ENCODE assay signal across 10 cellular contexts in the genomic region with DNA sequence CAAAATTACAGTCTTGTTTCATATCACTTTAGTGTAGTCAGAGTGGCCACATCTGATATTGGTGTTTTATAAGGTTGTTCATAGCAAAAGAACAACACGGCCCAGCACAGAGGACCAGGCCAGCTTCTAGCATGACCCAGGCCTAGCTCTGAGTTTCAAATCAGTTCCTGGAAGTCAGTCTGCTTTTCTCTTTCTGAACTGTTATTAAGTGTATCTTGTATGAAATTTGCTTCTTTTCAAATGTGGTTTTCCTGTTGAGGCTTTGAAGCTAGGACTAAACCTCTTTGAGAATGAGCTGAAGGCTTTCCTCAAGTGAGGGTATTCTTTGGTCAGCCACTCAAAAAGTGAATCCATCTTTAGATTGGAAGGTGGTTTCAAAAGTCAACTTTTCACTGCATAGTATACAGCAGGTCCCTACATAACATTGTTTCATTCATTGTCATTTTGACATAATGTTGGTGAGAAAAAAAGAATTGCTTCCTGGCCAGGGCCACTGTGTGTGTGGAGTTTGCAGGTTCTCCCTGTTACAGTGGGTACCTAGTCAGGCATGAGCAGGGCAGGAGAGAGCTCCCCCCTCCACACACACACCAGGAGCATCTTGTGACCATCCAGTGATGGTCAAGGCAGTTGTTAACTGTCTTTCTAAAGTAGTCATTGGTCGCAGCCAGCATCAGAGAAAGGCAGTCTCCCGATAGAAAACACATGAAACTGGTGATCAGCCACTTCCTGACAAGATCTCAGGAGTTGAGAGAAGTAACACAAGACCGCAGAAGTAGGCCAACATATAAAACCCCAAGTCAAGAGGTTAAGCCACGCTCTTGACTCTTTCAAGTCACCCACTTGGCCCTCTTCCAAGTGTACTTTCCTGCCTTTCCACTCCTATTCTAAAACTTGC. TPM values are rescaled to one million over a fixed set of nuclear protein-coding genes. Genes with fewer than 3 reads are reported as not detected.
A peak's percentile ranks its signal among the peaks of the same experiment; 100 is the strongest.
DNase-seq lines count a peak whose midpoint lies in the region; ATAC-seq and TF ChIP-seq lines count a peak whose summit lies in the region.
"Had no signal": no experiment of that assay in that cellular context is flagged by ENCODE, and none has a peak within 500 bp of the region (broad histone marks: within the 10 kb centered on the region; RNA-seq: fewer than 3 reads in every experiment).

No MANE protein-coding gene starts in this region.

- DNase-seq in CD4-positive, alpha-beta T cell: peak in 9 of 10 experiments; percentile 10 to 51 (median 16)
- DNase-seq in HFFc6 (no peak), T-helper 1 cell (peak in 4 of 5 donors; percentile 20 to 84 (median 42)), WTC11 (ENCODE audit: low spot score) (no peak), DMS153 (lab: John Stamatoyannopoulos, UW) (no peak), iPS-NIHi7 (ENCODE audit: extremely low spot score) (no peak)
- DNase-seq in central memory CD8-positive, alpha-beta T cell (ENCODE audit: low spot score in 2 of 2): peak in 1 of 2 donors; percentile 41
- DNase-seq: mesendoderm had no signal

- peak overlapping the region; percentile 61 for H3K27ac ChIP-seq in CD4-positive, alpha-beta T cell (ENCODE audit: low read depth, low read length)

- H3K27me3 ChIP-seq in CD4-positive, alpha-beta T cell (ENCODE audit: control insufficient read depth, insufficient read depth, low read length): no peaks in the 10 kb centered on the region

- H3K9me3 ChIP-seq in CD4-positive, alpha-beta T cell (ENCODE audit: control insufficient read depth, low read length): no peaks in the 10 kb centered on the region

- no peak for TF ChIP-seq CTCF in CD4-positive, alpha-beta T cell (IDR thresholded peaks at IDR 0.05)
- TF ChIP-seq CTCF in HFFc6 (IDR thresholded peaks at IDR 0.05): no peak
- no peak for TF ChIP-seq CTCF in WTC11 (IDR thresholded peaks at IDR 0.05)

- H3K27ac Mint-ChIP-seq in CD4-positive, alpha-beta T cell: peak overlapping the region; percentile 84
- H3K27ac Mint-ChIP-seq in HFFc6: peak overlapping the region; percentile 19; the same call in 1 of the 2 replicates
- H3K27ac Mint-ChIP-seq in central memory CD8-positive, alpha-beta T cell (ENCODE audit: low read depth): peak overlapping the region; percentile 65
- H3K27ac Mint-ChIP-seq in WTC11: no peak overlapping the region

- peak; percentile 90 for ATAC-seq in CD4-positive, alpha-beta T cell (ENCODE audit: poor library complexity)
- peak; percentile 91 for ATAC-seq in central memory CD8-positive, alpha-beta T cell (replicated peaks; ENCODE audit: extremely low read depth, poor library complexity, severe bottlenecking)
- ATAC-seq in WTC11 (no peak), GM18519 (IDR thresholded peaks at IDR 0.05; ENCODE audit: low FRiP score, unreplicated experiment) (no peak)
- ATAC-seq: Panc1 had no signal

- H3K4me1 Mint-ChIP-seq in CD4-positive, alpha-beta T cell (ENCODE audit: low read depth): peaks cover 63% of the 10 kb centered on the region
- H3K4me1 Mint-ChIP-seq in HFFc6 (ENCODE audit: low read depth) (no peaks in the 10 kb centered on the region), WTC11 (no peaks in the 10 kb centered on the region)
- peaks cover 74% of the 10 kb centered on the region for H3K4me1 Mint-ChIP-seq in central memory CD8-positive, alpha-beta T cell

- CTCF ChIA-PET in CD4-positive, alpha-beta T cell (lab: Charles Lee): no interaction called here
- CTCF ChIA-PET in WTC11 (lab: Charles Lee): no interaction called here

- no peaks in the 10 kb centered on the region for H3K9me3 Mint-ChIP-seq in CD4-positive, alpha-beta T cell
- no peaks in the 10 kb centered on the region for H3K9me3 Mint-ChIP-seq in HFFc6
- H3K9me3 Mint-ChIP-seq in central memory CD8-positive, alpha-beta T cell: no peaks in the 10 kb centered on the region
- no peaks in the 10 kb centered on the region for H3K9me3 Mint-ChIP-seq in WTC11

- intact Hi-C loops in CD4-positive, alpha-beta T cell (cut with DNase I, micrococcal nuclease): loop anchor here in 1 of 2 experiments (5.0 to 10.0 kb wide), 3 partner anchors 333 to 875 kb away; a partner anchor contains a TSS

- peak overlapping the region; percentile 81 for H3K4me3 Mint-ChIP-seq in CD4-positive, alpha-beta T cell
- no peak overlapping the region for H3K4me3 Mint-ChIP-seq in HFFc6
- H3K4me3 Mint-ChIP-seq in central memory CD8-positive, alpha-beta T cell: peak overlapping the region; percentile 73
- H3K4me3 Mint-ChIP-seq in WTC11: no peak overlapping the region

- H3K27me3 Mint-ChIP-seq in CD4-positive, alpha-beta T cell: no peaks in the 10 kb centered on the region
- H3K27me3 Mint-ChIP-seq in HFFc6 (ENCODE audit: insufficient read depth): no peaks in the 10 kb centered on the region; the same call in 1 of the 2 replicates
- H3K27me3 Mint-ChIP-seq in central memory CD8-positive, alpha-beta T cell: no peaks in the 10 kb centered on the region
- no peaks in the 10 kb centered on the region for H3K27me3 Mint-ChIP-seq in WTC11 (ENCODE audit: low read depth)

- peaks cover 5% of the 10 kb centered on the region for H3K36me3 Mint-ChIP-seq in CD4-positive, alpha-beta T cell (ENCODE audit: low read depth)
- no peaks in the 10 kb centered on the region for H3K36me3 Mint-ChIP-seq in HFFc6 (ENCODE audit: low read depth)
- peaks cover 8% of the 10 kb centered on the region for H3K36me3 Mint-ChIP-seq in central memory CD8-positive, alpha-beta T cell (ENCODE audit: insufficient read depth)
- H3K36me3 Mint-ChIP-seq in WTC11: peaks cover 7% of the 10 kb centered on the region

- POLR2A ChIA-PET in CD4-positive, alpha-beta T cell (lab: Charles Lee): interaction anchor here (0.6 to 1.4 kb wide), 6 partner anchors 8 to 68 kb away, joined by 3 to 5 read pairs (median 3); no protein-coding TSS in a partner anchor
- POLR2A ChIA-PET in WTC11 (lab: Charles Lee): no interaction called here

TF ChIP-seq in WTC11, 78 proteins besides CTCF, POLR2A, EP300 and RAD21 (continues in another document):
- TF ChIP-seq IRF2 (CRISPR knock-in tag; IDR thresholded peaks at IDR 0.05; ENCODE audit: borderline replicate concordance, low read depth) (no peak), ZNF138 (CRISPR knock-in tag; conservative IDR thresholded peaks at IDR 0.05) (no peak), GRHL2 (CRISPR knock-in tag; IDR thresholded peaks at IDR 0.05; ENCODE audit: insufficient replicate concordance, severe bottlenecking) (no peak), TEAD4 (CRISPR knock-in tag; IDR thresholded peaks at IDR 0.05) (no peak)
- TF ChIP-seq, protein P1, sequence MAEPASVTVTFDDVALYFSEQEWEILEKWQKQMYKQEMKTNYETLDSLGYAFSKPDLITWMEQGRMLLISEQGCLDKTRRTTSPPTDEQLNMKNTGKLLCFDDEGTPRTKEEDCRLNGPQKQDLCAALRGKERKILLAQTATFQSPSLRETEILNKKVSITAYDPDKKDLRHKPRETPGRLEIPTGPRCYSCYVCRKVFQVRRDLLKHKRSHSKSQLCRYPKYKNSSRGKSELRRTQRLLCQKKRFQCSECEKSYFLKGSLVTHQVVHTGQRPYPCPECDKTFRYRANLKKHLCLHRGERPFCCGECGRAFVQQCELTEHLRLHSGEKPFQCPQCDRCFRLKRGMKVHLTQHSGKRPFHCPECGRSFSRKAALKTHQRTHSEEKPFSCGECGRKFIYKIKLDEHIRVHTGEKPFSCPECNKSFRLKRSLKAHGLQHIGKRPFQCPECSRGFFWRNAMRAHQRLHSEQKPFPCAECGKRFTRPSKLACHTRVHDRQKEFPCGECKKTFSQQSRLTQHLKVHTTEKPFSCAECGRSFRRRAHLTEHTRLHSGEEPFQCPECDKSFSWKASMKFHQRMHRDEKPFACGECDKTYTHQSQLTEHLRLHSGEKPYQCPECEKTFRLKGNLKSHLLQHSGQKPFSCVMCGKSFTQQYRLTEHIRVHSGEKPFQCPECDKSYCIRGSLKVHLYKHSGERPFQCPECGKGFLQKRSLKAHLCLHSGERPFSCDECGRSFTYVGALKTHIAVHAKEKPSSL (CRISPR knock-in tag; conservative IDR thresholded peaks at IDR 0.05): no peak
- TF ChIP-seq, protein P2, sequence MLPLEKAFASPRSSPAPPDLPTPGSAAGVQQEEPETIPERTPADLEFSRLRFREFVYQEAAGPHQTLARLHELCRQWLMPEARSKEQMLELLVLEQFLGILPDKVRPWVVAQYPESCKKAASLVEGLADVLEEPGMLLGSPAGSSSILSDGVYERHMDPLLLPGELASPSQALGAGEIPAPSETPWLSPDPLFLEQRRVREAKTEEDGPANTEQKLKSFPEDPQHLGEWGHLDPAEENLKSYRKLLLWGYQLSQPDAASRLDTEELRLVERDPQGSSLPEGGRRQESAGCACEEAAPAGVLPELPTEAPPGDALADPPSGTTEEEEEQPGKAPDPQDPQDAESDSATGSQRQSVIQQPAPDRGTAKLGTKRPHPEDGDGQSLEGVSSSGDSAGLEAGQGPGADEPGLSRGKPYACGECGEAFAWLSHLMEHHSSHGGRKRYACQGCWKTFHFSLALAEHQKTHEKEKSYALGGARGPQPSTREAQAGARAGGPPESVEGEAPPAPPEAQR (CRISPR knock-in tag; IDR thresholded peaks at IDR 0.05): no peak
- TF ChIP-seq, protein P3, sequence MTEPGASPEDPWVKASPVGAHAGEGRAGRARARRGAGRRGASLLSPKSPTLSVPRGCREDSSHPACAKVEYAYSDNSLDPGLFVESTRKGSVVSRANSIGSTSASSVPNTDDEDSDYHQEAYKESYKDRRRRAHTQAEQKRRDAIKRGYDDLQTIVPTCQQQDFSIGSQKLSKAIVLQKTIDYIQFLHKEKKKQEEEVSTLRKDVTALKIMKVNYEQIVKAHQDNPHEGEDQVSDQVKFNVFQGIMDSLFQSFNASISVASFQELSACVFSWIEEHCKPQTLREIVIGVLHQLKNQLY (CRISPR knock-in tag; IDR thresholded peaks at IDR 0.05): no peak

RNA-seq across cellular contexts. Expression of a gene that starts 6.7 kb away (rescaled TPM):
- 1 to 10 TPM; 5.7 to 6.2 TPM for total RNA-seq in CD4-positive, alpha-beta T cell
- total RNA-seq in HFFc6 (2021; fragmentation: NEBNext Ultra II Directional; extraction: Animal tissue kit (Norgen Biotek cat#: 25700)): 10 to 100 TPM in 2 of 6 experiments, 1 to 10 TPM in 4; 6.3 to 23.3 (median 7.1) TPM
- total RNA-seq in WTC11 (2021): 135 to 136 TPM (median 136 TPM) in 3 replicates

Comparison
In these comparisons a context has a peak if more than half of its experiments do, and no peak if none do; other contexts are left out.
1. ATAC-seq: peak in CD4-positive, alpha-beta T cell (single experiment) and central memory CD8-positive, alpha-beta T cell (single experiment); none in WTC11 (single experiment) and GM18519 (single experiment).
2. DNase-seq: peak in CD4-positive, alpha-beta T cell (9 of 10) and T-helper 1 cell (4 of 5); none in HFFc6 (single experiment), WTC11 (single experiment), DMS153 (single experiment) and iPS-NIHi7 (single experiment).
3. H3K4me3 Mint-ChIP-seq: peak in CD4-positive, alpha-beta T cell (single experiment) and central memory CD8-positive, alpha-beta T cell (single experiment); none in HFFc6 (single experiment) and WTC11 (single experiment).